In the genomic region with DNA sequence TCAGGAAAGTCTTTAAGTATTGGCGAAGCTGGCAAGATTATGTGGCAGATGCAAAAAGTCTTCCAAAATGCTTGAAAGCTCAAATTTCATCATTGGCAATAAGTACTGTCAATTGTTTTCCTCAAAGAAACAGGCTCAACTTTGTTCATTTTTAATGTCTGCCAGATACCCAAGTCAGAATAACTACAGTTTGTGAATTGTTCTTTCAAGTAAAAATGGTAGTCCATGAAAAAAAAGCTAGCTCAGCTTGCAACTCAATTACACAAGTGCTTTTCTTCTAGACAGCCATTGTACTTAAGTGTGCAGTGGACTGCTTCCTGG, we compare ENCODE assay signal across 8 cellular contexts.
DNase-seq lines count a peak whose midpoint lies in the region; ATAC-seq and TF ChIP-seq lines count a peak whose summit lies in the region.

No MANE protein-coding gene starts in this region.

- TF ChIP-seq POLR2A in gastroesophageal sphincter (IDR thresholded peaks at IDR 0.05), result no peak

- H3K36me3 Mint-ChIP-seq in T-helper 1 cell treated with Interleukin-12 subunit alpha and Interleukin-12 subunit beta and Interleukin-4 antibody, amounts not matched to agents 30 μg/mL and 1 μg/mL, for 36 hours (ENCODE audit: low read depth), result peaks cover 2% of the 10 kb centered on the region

- DNase-seq in T-helper 1 cell (no peak), NCI-H2171 (lab: John Stamatoyannopoulos, UW) (no peak), superior temporal gyrus (ENCODE audit: extremely low spot score) (no peak)
- peak in 1 of 2 donors; percentile 6 for DNase-seq in stimulated activated naive CD8-positive, alpha-beta T cell treated with anti-CD3 and anti-CD28 coated beads, Interleukin-15, amount 100 ng/mL, for 72 hours

- peaks cover 0 to 44% (median 11%) of the 10 kb centered on the region in 3 donors for H3K4me1 ChIP-seq in gastroesophageal sphincter

- WGBS in gastroesophageal sphincter (ENCODE audit: low coverage in 1 of 2), 2 donors, result 90% methylated on average over 1 of the region's 1 CpG; no CpG with 5 or more reads in 1 of the 2 donors

- TF ChIP-seq CTCF in VCaP (conservative IDR thresholded peaks at IDR 0.05), result no peak
- TF ChIP-seq CTCF in gastroesophageal sphincter (IDR thresholded peaks at IDR 0.05), result no peak

- no peaks in the 10 kb centered on the region for H3K36me3 ChIP-seq in gastroesophageal sphincter

- no peaks in the 10 kb centered on the region for H3K9me3 ChIP-seq in gastroesophageal sphincter

- ATAC-seq in gastroesophageal sphincter (no peak), GM19035 (IDR thresholded peaks at IDR 0.05; ENCODE audit: unreplicated experiment) (no peak)
- no peak for ATAC-seq in stimulated activated naive CD8-positive, alpha-beta T cell treated with anti-CD3 and anti-CD28 coated beads, Interleukin-15, amount 100 ng/mL, for 72 hours

- H3K27me3 Mint-ChIP-seq in T-helper 1 cell treated with Interleukin-12 subunit alpha and Interleukin-12 subunit beta and Interleukin-4 antibody, amounts not matched to agents 30 μg/mL and 1 μg/mL, for 36 hours (ENCODE audit: low read depth), result no peaks in the 10 kb centered on the region
- H3K27me3 Mint-ChIP-seq in stimulated activated naive CD8-positive, alpha-beta T cell treated with anti-CD3 and anti-CD28 coated beads, Interleukin-15, amount 100 ng/mL, for 72 hours, result no peaks in the 10 kb centered on the region

- TF ChIP-seq EP300 in gastroesophageal sphincter (IDR thresholded peaks at IDR 0.05), result no peak

- no peaks in the 10 kb centered on the region for H3K9me3 Mint-ChIP-seq in T-helper 1 cell treated with Interleukin-12 subunit alpha and Interleukin-12 subunit beta and Interleukin-4 antibody, amounts not matched to agents 30 μg/mL and 1 μg/mL, for 36 hours
- H3K9me3 Mint-ChIP-seq in stimulated activated naive CD8-positive, alpha-beta T cell treated with anti-CD3 and anti-CD28 coated beads, Interleukin-15, amount 100 ng/mL, for 72 hours, result no peaks in the 10 kb centered on the region

- peak overlapping the region; percentile 93 for H3K27ac Mint-ChIP-seq in T-helper 1 cell treated with Interleukin-12 subunit alpha and Interleukin-12 subunit beta and Interleukin-4 antibody, amounts not matched to agents 30 μg/mL and 1 μg/mL, for 36 hours
- H3K27ac Mint-ChIP-seq in stimulated activated naive CD8-positive, alpha-beta T cell treated with anti-CD3 and anti-CD28 coated beads, Interleukin-15, amount 100 ng/mL, for 72 hours, result peak overlapping the region; percentile 99

- H3K27ac ChIP-seq in VCaP, result peak overlapping the region; percentile 99
- peak overlapping the region; percentile 67 to 96 (median 94) for H3K27ac ChIP-seq in gastroesophageal sphincter

- peak overlapping the region in 1 of 2 donors; percentile 78 for H3K4me3 ChIP-seq in gastroesophageal sphincter

- peak overlapping the region; percentile 99 for H3K4me3 Mint-ChIP-seq in T-helper 1 cell treated with Interleukin-12 subunit alpha and Interleukin-12 subunit beta and Interleukin-4 antibody, amounts not matched to agents 30 μg/mL and 1 μg/mL, for 36 hours
- H3K4me3 Mint-ChIP-seq in stimulated activated naive CD8-positive, alpha-beta T cell treated with anti-CD3 and anti-CD28 coated beads, Interleukin-15, amount 100 ng/mL, for 72 hours, result peak overlapping the region; percentile 93 to 98

- H3K4me1 Mint-ChIP-seq in T-helper 1 cell treated with Interleukin-12 subunit alpha and Interleukin-12 subunit beta and Interleukin-4 antibody, amounts not matched to agents 30 μg/mL and 1 μg/mL, for 36 hours (ENCODE audit: low read depth), result peaks cover 42% of the 10 kb centered on the region
- H3K4me1 Mint-ChIP-seq in stimulated activated naive CD8-positive, alpha-beta T cell treated with anti-CD3 and anti-CD28 coated beads, Interleukin-15, amount 100 ng/mL, for 72 hours, result peaks cover 46% of the 10 kb centered on the region

- H3K27me3 ChIP-seq in gastroesophageal sphincter, result no peaks in the 10 kb centered on the region
